Comparison of ENCODE assay signal across 17 cellular contexts in genomic region chr14:49552630-49553029, GRCh38.
"Had no signal": no experiment of that assay in that cellular context is flagged by ENCODE, and none has a peak within 500 bp of the region (broad histone marks: within the 10 kb centered on the region; RNA-seq: fewer than 3 reads in every experiment).

No MANE protein-coding gene starts in this region.

- FAIRE-seq: keratinocyte had no signal

- DNase-seq: activated CD4-positive, alpha-beta T cell treated with anti-CD3 and anti-CD28 coated beads, Interleukin-2, amount 10 ng/mL, durations not matched to agents 7 days and 5 days; activated CD8-positive, alpha-beta T cell treated with anti-CD3 and anti-CD28 coated beads, Interleukin-2, amount 10 ng/mL, durations not matched to agents 7 days and 5 days; activated naive CD4-positive, alpha-beta T cell treated with anti-CD3 and anti-CD28 coated beads, Interleukin-2, amount 10 ng/mL, durations not matched to agents 7 days and 5 days; activated naive CD8-positive, alpha-beta T cell treated with anti-CD3 and anti-CD28 coated beads, Interleukin-2, amount 50 U/mL, for 24 hours; activated T-cell treated with anti-CD3 and anti-CD28 coated beads, Interleukin-2, amount 50 U/mL, for 24 hours; aorta; colonic mucosa; endodermal cell; foreskin melanocyte; left ventricle myocardium superior; psoas muscle; sigmoid colon; stimulated activated CD4-positive, alpha-beta T cell treated with anti-CD3 and anti-CD28 coated beads, Interleukin-4, amount 100 ng/mL, for 4 hours; upper lobe of left lung had no signal

- ATAC-seq: activated CD4-positive, CD25-positive, alpha-beta regulatory T cell treated with anti-CD3 and anti-CD28 coated beads, Interleukin-2, amount 50 U/mL, for 24 hours; activated CD8-positive, alpha-beta T cell treated with anti-CD3 and anti-CD28 coated beads, Interleukin-2, amount 10 ng/mL, durations not matched to agents 7 days and 5 days; activated naive CD8-positive, alpha-beta T cell treated with anti-CD3 and anti-CD28 coated beads, Interleukin-2, amount 50 U/mL, for 24 hours; left ventricle myocardium superior; psoas muscle; stimulated activated memory B cell treated with anti-CD40 and anti-IgM and Interleukin-4, amounts not matched to agents 10 μg/mL and 1 μg/mL and 100 μg/mL, for 72 hours had no signal
